In the genomic region with DNA sequence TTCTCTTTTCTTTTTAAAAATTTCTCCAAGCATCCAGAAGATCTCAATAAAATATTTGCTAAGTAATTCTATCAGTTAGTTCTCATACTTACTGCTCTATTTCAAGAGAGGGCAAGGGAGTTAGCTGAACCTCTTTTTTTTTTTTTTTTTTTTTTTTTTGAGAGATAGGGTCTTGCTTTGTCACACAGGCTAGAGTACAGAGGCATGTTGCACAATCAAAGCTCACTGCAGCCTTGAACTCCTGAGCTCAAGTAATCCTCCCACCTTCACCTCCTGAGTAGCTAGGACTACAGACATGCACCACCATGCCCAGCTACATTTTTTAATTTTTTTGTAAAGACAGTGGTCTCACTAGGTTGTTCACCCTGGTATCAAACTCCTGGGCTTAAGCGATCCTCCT, we compare ENCODE assay signal across 16 cellular contexts. TPM values are rescaled to one million over a fixed set of nuclear protein-coding genes. Genes with fewer than 3 reads are reported as not detected.
DNase-seq lines count a peak whose midpoint lies in the region; ATAC-seq and TF ChIP-seq lines count a peak whose summit lies in the region.
"Had no signal": no experiment of that assay in that cellular context is flagged by ENCODE, and none has a peak within 500 bp of the region (broad histone marks: within the 10 kb centered on the region; RNA-seq: fewer than 3 reads in every experiment).

No MANE protein-coding gene starts in this region.

- H3K27me3 ChIP-seq in liver (ENCODE audit: control insufficient read depth in 4 of 4, insufficient read depth in 4 of 4, low read length in 3 of 4) (no peaks in the 10 kb centered on the region), gastroesophageal sphincter (no peaks in the 10 kb centered on the region)
- H3K27me3 ChIP-seq: BLaER1 treated with 17β-estradiol and CSF1 and Interleukin-3, amounts not matched to agents 10 nM and 100 nM had no signal

- TF ChIP-seq EP300 in gastroesophageal sphincter (IDR thresholded peaks at IDR 0.05), result no peak

- H3K27ac ChIP-seq in liver (ENCODE audit: low read depth in 1 of 2, low read length in 2 of 2) (peak overlapping the region; percentile 79 to 85), gastroesophageal sphincter (no peak overlapping the region)
- H3K27ac ChIP-seq: BLaER1 treated with 17β-estradiol and CSF1 and Interleukin-3, amounts not matched to agents 10 nM and 100 nM had no signal

- no peak for TF ChIP-seq RAD21 in liver (IDR thresholded peaks at IDR 0.05)

- TF ChIP-seq POLR2A in gastroesophageal sphincter (IDR thresholded peaks at IDR 0.05), result no peak

- no peaks in the 10 kb centered on the region for H3K27me3 Mint-ChIP-seq in activated naive CD4-positive, alpha-beta T cell treated with anti-CD3 and anti-CD28 coated beads, Interleukin-2, amount 50 U/mL, for 24 hours
- H3K27me3 Mint-ChIP-seq: B cell; CD4-positive, CD25-positive, alpha-beta regulatory T cell had no signal

- no peak for DNase-seq in activated naive CD4-positive, alpha-beta T cell treated with anti-CD3 and anti-CD28 coated beads, Interleukin-2, amount 50 U/mL, for 16 hours
- DNase-seq in OCI-M1 (lab: John Stamatoyannopoulos, UW) (peak; percentile 79), NCI-H526 treated with DMSO at 0.1 percent for 48 hours (lab: John Stamatoyannopoulos, UW) (no peak)
- DNase-seq: Caco-2; CD4-positive, CD25-positive, alpha-beta regulatory T cell; DMS79; GDM1; HFFc6 had no signal

- H3K36me3 ChIP-seq in liver (ENCODE audit: control insufficient read depth in 4 of 4, insufficient read depth in 3 of 4, low read depth in 1 of 4, low read length in 3 of 4) (no peaks in the 10 kb centered on the region), gastroesophageal sphincter (no peaks in the 10 kb centered on the region)
- H3K36me3 ChIP-seq: BLaER1 treated with 17β-estradiol and CSF1 and Interleukin-3, amounts not matched to agents 10 nM and 100 nM had no signal

- H3K4me3 ChIP-seq in liver (ENCODE audit: low read depth in 1 of 3, low read length in 3 of 3) (no peak overlapping the region), gastroesophageal sphincter (no peak overlapping the region)
- H3K4me3 ChIP-seq: BLaER1 treated with 17β-estradiol and CSF1 and Interleukin-3, amounts not matched to agents 10 nM and 100 nM; GM23338 had no signal

- no peak overlapping the region for H3K9ac ChIP-seq in liver (ENCODE audit: low read depth in 1 of 2, low read length in 2 of 2)
- H3K9ac ChIP-seq: BLaER1 treated with 17β-estradiol and CSF1 and Interleukin-3, amounts not matched to agents 10 nM and 100 nM had no signal

- H3K9me3 Mint-ChIP-seq in activated naive CD4-positive, alpha-beta T cell treated with anti-CD3 and anti-CD28 coated beads, Interleukin-2, amount 50 U/mL, for 24 hours, result no peaks in the 10 kb centered on the region
- H3K9me3 Mint-ChIP-seq: GM23338, HFFc6 had no signal

- ATAC-seq in gastroesophageal sphincter, result no peak
- ATAC-seq: GM23338, HCT116 had no signal

- WGBS in liver, result 100% methylated on average over 1 of the region's 1 CpG
- 86 to 100% methylated on average over 1 of the region's 1 CpG for whole genome bisulfite sequencing in gastroesophageal sphincter (ENCODE audit: low coverage in 1 of 2), 2 donors

- no peak for TF ChIP-seq CTCF in liver (IDR thresholded peaks at IDR 0.05; ENCODE audit: low read depth, low read length, missing input control)
- no peak for TF ChIP-seq CTCF in gastroesophageal sphincter (IDR thresholded peaks at IDR 0.05)

- H3K4me3 Mint-ChIP-seq in activated naive CD4-positive, alpha-beta T cell treated with anti-CD3 and anti-CD28 coated beads, Interleukin-2, amount 50 U/mL, for 24 hours, result no peak overlapping the region
- H3K4me3 Mint-ChIP-seq: B cell; CD4-positive, CD25-positive, alpha-beta regulatory T cell; GM23338; HFFc6 had no signal

- H3K4me1 ChIP-seq in liver (ENCODE audit: control insufficient read depth in 4 of 4, insufficient read depth in 4 of 4, low read length in 3 of 4) (peaks cover 13 to 55% (median 41%) of the 10 kb centered on the region in 4 donors), gastroesophageal sphincter (no peaks in the 10 kb centered on the region)
- H3K4me1 ChIP-seq: Caco-2 had no signal

- H3K9me3 ChIP-seq in liver (ENCODE audit: control insufficient read depth in 4 of 4, low read length in 3 of 4), result no peaks in the 10 kb centered on the region
- H3K9me3 ChIP-seq in gastroesophageal sphincter, result no peaks in the 10 kb centered on the region
- H3K9me3 ChIP-seq: BLaER1 treated with 17β-estradiol and CSF1 and Interleukin-3, amounts not matched to agents 10 nM and 100 nM; Caco-2 had no signal

- H3K4me1 Mint-ChIP-seq in activated naive CD4-positive, alpha-beta T cell treated with anti-CD3 and anti-CD28 coated beads, Interleukin-2, amount 50 U/mL, for 24 hours, result peaks cover 18% of the 10 kb centered on the region
- H3K4me1 Mint-ChIP-seq: GM23338 had no signal

- H3K36me3 Mint-ChIP-seq in activated naive CD4-positive, alpha-beta T cell treated with anti-CD3 and anti-CD28 coated beads, Interleukin-2, amount 50 U/mL, for 24 hours, result no peaks in the 10 kb centered on the region
- H3K36me3 Mint-ChIP-seq: CD4-positive, CD25-positive, alpha-beta regulatory T cell had no signal

- H3K27ac Mint-ChIP-seq in activated naive CD4-positive, alpha-beta T cell treated with anti-CD3 and anti-CD28 coated beads, Interleukin-2, amount 50 U/mL, for 24 hours, result peak overlapping the region; percentile 11
- H3K27ac Mint-ChIP-seq: B cell; CD4-positive, CD25-positive, alpha-beta regulatory T cell; GM23338; HFFc6 had no signal

TF ChIP-seq in liver, 16 proteins besides CTCF, POLR2A, EP300 and RAD21:
- TF ChIP-seq HNF4A (conservative IDR thresholded peaks at IDR 0.05) (peak; percentile 36 to 47), RXRA (IDR thresholded peaks at IDR 0.05) (peak in 1 of 2 donors; percentile 43), FOXA2 (IDR thresholded peaks at IDR 0.05) (no peak)
TF ChIP-seq in liver: peak in this region for 2.

RNA-seq across cellular contexts. Expression of a gene that starts 21.4 kb away (rescaled TPM):
- 1 to 10 TPM in 1 of 2 donors, under 1 TPM in 1; 0.42 to 3.0 TPM for total RNA-seq in liver
- 1 to 10 TPM in 1 of 2 donors, under 1 TPM in 1; 0.07 to 1.1 TPM for polyA plus RNA-seq in liver
- total RNA-seq in gastroesophageal sphincter, result 1 to 10 TPM in 3 of 4 donors, not detected in 1; 3.1 to 4.2 (median 4.0) TPM
- total RNA-seq: B cell, Caco-2, Daoy, GM23338 had no signal
- polyA plus RNA-seq: CD4-positive, CD25-positive, alpha-beta regulatory T cell; GM23338 had no signal

Comparison
In these comparisons a context has a peak if more than half of its experiments do, and no peak if none do; other contexts are left out.
1. H3K27ac ChIP-seq: peak in liver (2 of 2); none in gastroesophageal sphincter (0 of 4).